ENCODE assay signal across 2 cellular contexts in the genomic region with DNA sequence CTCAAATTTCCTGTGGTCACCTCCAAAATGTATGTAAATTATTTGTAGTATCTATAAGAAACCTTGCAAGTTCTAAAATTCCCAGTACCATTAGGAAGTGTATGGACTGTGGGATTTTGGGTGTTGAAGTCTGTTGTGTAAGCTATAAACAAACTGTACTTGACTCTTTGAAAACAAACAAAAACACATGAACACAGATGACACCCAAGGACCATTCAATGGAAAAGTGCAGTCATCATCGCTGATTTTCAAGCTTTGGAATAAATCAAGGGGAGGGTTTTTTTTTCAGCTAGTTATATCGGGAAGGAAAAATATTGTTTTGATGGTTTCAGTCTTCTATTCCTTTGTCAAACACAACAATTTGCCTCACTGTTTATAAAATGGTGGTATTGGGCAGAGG.
TF ChIP-seq lines count a peak whose summit lies in the region.

No MANE protein-coding gene starts in this region.

TF ChIP-seq in liver, 16 proteins besides CTCF, POLR2A, EP300 and RAD21:
- TF ChIP-seq, protein P1, sequence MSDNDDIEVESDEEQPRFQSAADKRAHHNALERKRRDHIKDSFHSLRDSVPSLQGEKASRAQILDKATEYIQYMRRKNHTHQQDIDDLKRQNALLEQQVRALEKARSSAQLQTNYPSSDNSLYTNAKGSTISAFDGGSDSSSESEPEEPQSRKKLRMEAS (IDR thresholded peaks at IDR 0.05) = no peak
- TF ChIP-seq, protein P2, sequence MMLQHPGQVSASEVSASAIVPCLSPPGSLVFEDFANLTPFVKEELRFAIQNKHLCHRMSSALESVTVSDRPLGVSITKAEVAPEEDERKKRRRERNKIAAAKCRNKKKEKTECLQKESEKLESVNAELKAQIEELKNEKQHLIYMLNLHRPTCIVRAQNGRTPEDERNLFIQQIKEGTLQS (IDR thresholded peaks at IDR 0.05) = peak; percentile 68
- TF ChIP-seq RXRA (IDR thresholded peaks at IDR 0.05) = peak in 1 of 2 donors; percentile 18
- peak; percentile 73 to 90 for TF ChIP-seq JUND (IDR thresholded peaks at IDR 0.05)

TF ChIP-seq in HepG2, 621 proteins besides CTCF, POLR2A, EP300 and RAD21 (continued from another document):
- TF ChIP-seq, protein P3, sequence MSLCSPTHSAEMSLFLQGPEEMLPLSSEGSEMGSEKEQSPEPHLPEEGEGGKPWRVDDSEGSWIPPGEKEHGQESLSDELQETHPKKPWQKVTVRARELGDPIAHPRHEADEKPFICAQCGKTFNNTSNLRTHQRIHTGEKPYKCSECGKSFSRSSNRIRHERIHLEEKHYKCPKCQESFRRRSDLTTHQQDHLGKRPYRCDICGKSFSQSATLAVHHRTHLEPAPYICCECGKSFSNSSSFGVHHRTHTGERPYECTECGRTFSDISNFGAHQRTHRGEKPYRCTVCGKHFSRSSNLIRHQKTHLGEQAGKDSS (CRISPR knock-in tag; IDR thresholded peaks at IDR 0.05; ENCODE audit: borderline replicate concordance, low read depth) = no peak
- TF ChIP-seq ZSCAN25 (CRISPR knock-in tag; IDR thresholded peaks at IDR 0.05) = no peak
- TF ChIP-seq, protein P4, sequence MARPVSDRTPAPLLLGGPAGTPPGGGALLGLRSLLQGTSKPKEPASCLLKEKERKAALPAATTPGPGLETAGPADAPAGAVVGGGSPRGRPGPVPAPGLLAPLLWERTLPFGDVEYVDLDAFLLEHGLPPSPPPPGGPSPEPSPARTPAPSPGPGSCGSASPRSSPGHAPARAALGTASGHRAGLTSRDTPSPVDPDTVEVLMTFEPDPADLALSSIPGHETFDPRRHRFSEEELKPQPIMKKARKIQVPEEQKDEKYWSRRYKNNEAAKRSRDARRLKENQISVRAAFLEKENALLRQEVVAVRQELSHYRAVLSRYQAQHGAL (CRISPR knock-in tag; IDR thresholded peaks at IDR 0.05; ENCODE audit: not compliant biosample characterization) = no peak
